12 cellular contexts compared by ENCODE assay signal in genomic region chr6:90098637-90099036, GRCh38.
DNase-seq lines count a peak whose midpoint lies in the region; ATAC-seq, FAIRE-seq and TF ChIP-seq lines count a peak whose summit lies in the region.
"Had no signal": no experiment of that assay in that cellular context is flagged by ENCODE, and none has a peak within 500 bp of the region (broad histone marks: within the 10 kb centered on the region; RNA-seq: fewer than 3 reads in every experiment).

No MANE protein-coding gene starts in this region.

- no peak for TF ChIP-seq CTCF in CD8-positive, alpha-beta T cell (IDR thresholded peaks at IDR 0.05)
- no peak for TF ChIP-seq CTCF in heart right ventricle (IDR thresholded peaks at IDR 0.05)

- CTCF ChIA-PET in CD8-positive, alpha-beta T cell (lab: Charles Lee): interaction anchor here (0.7 to 1.7 kb wide), 8 partner anchors 12 to 381 kb away, joined by 3 to 5 read pairs (median 4); no protein-coding TSS in a partner anchor
- CTCF ChIA-PET in activated CD8-positive, alpha-beta T cell treated with anti-CD3 and anti-CD28 coated beads, Interleukin-2, amount 10 ng/mL, durations not matched to agents 7 days and 5 days (lab: Charles Lee): interaction anchor here (0.7 to 2.8 kb wide), 7 partner anchors 9 to 80 kb away, joined by 3 to 14 read pairs (median 4); no protein-coding TSS in a partner anchor

- H3K27me3 ChIP-seq in CD8-positive, alpha-beta T cell (ENCODE audit: insufficient read depth, low read length): no peaks in the 10 kb centered on the region
- H3K27me3 ChIP-seq in heart right ventricle (no peaks in the 10 kb centered on the region), skeletal muscle satellite cell (ENCODE audit: control insufficient read depth, insufficient read depth, low read length) (no peaks in the 10 kb centered on the region)

- H3K4me1 ChIP-seq in CD8-positive, alpha-beta T cell (ENCODE audit: insufficient read depth, low read length): peaks cover 66% of the 10 kb centered on the region
- peaks cover 2 to 47% (median 27%) of the 10 kb centered on the region in 9 donors for H3K4me1 ChIP-seq in heart right ventricle
- H3K4me1 ChIP-seq in skeletal muscle satellite cell (ENCODE audit: control insufficient read depth, insufficient read depth, low read length): peaks cover 39% of the 10 kb centered on the region

- intact Hi-C loops in CD8-positive, alpha-beta T cell (cut with DNase I, micrococcal nuclease): loop anchor here in 1 of 2 experiments (2.0 to 5.0 kb wide), 2 partner anchors 18 to 79 kb away; no protein-coding TSS in a partner anchor
- intact Hi-C loops in heart right ventricle (cut with DNase I): loop anchor here in 9 of 10 donors (5.0 to 10.0 kb wide), 10 partner anchors 116 to 296 kb away; partner anchors contain the start of gene BACH2 (in 4 of the 9)

- no peaks in the 10 kb centered on the region for H3K9me3 ChIP-seq in CD8-positive, alpha-beta T cell (ENCODE audit: low read length)
- H3K9me3 ChIP-seq in heart right ventricle (peaks cover 0 to 10% (median 0%) of the 10 kb centered on the region in 11 donors), skeletal muscle satellite cell (replicated peaks; ENCODE audit: low read length) (no peaks in the 10 kb centered on the region)

- H3K4me1 Mint-ChIP-seq in CD8-positive, alpha-beta T cell (ENCODE audit: low read depth): peaks cover 80% of the 10 kb centered on the region
- peaks cover 82% of the 10 kb centered on the region for H3K4me1 Mint-ChIP-seq in activated CD8-positive, alpha-beta T cell treated with anti-CD3 and anti-CD28 coated beads, Interleukin-2, amount 10 ng/mL, durations not matched to agents 7 days and 5 days (ENCODE audit: low read depth)

- H3K27ac ChIP-seq in CD8-positive, alpha-beta T cell (ENCODE audit: low read depth, low read length): no peak overlapping the region
- peak overlapping the region in 9 of 10 donors; percentile 0 to 85 (median 72) for H3K27ac ChIP-seq in heart right ventricle

- H3K9me3 Mint-ChIP-seq in CD8-positive, alpha-beta T cell: no peaks in the 10 kb centered on the region
- H3K9me3 Mint-ChIP-seq in activated CD8-positive, alpha-beta T cell treated with anti-CD3 and anti-CD28 coated beads, Interleukin-2, amount 10 ng/mL, durations not matched to agents 7 days and 5 days (ENCODE audit: insufficient read depth): peaks cover 6% of the 10 kb centered on the region

- no peaks in the 10 kb centered on the region for H3K27me3 Mint-ChIP-seq in CD8-positive, alpha-beta T cell (ENCODE audit: low read depth)
- no peaks in the 10 kb centered on the region for H3K27me3 Mint-ChIP-seq in activated CD8-positive, alpha-beta T cell treated with anti-CD3 and anti-CD28 coated beads, Interleukin-2, amount 10 ng/mL, durations not matched to agents 7 days and 5 days (ENCODE audit: low read depth)

- no peak overlapping the region for H3K4me3 Mint-ChIP-seq in CD8-positive, alpha-beta T cell
- H3K4me3 Mint-ChIP-seq in activated CD8-positive, alpha-beta T cell treated with anti-CD3 and anti-CD28 coated beads, Interleukin-2, amount 10 ng/mL, durations not matched to agents 7 days and 5 days: no peak overlapping the region

- H3K4me3 ChIP-seq in CD8-positive, alpha-beta T cell (ENCODE audit: low read depth, low read length): no peak overlapping the region
- H3K4me3 ChIP-seq in heart right ventricle (no peak overlapping the region), skeletal muscle satellite cell (ENCODE audit: low read length) (peak overlapping the region; percentile 2)

- POLR2A ChIA-PET in CD8-positive, alpha-beta T cell (lab: Charles Lee): interaction anchor here (0.6 to 1.4 kb wide), 3 partner anchors 16 to 173 kb away, joined by 3 to 4 read pairs (median 3); no protein-coding TSS in a partner anchor
- POLR2A ChIA-PET in activated CD8-positive, alpha-beta T cell treated with anti-CD3 and anti-CD28 coated beads, Interleukin-2, amount 10 ng/mL, durations not matched to agents 7 days and 5 days (lab: Charles Lee): interaction anchor here (0.6 to 1.7 kb wide), 5 partner anchors 15 to 117 kb away, joined by 3 to 5 read pairs (median 4); no protein-coding TSS in a partner anchor

- H3K4me2 ChIP-seq in skeletal muscle satellite cell (ENCODE audit: low read length): peak overlapping the region; percentile 28

- ATAC-seq in CD8-positive, alpha-beta T cell: no peak
- ATAC-seq in activated CD8-positive, alpha-beta T cell treated with anti-CD3 and anti-CD28 coated beads, Interleukin-2, amount 10 ng/mL, durations not matched to agents 7 days and 5 days: no peak
- ATAC-seq in heart right ventricle: peak in 7 of 8 donors; percentile 48 to 71 (median 60)

- TF ChIP-seq POLR2A in H54 (IDR thresholded peaks at IDR 0.05; ENCODE audit: low read depth, low read length): no peak

- 47 to 51% methylated on average over 6 of the region's 6 CpGs for WGBS in heart right ventricle, 2 donors

- FAIRE-seq in H54 (lab: Jason Lieb, UNC): no peak

- no peak for DNase-seq in CD8-positive, alpha-beta T cell
- no peak for DNase-seq in activated CD8-positive, alpha-beta T cell treated with anti-CD3 and anti-CD28 coated beads, Interleukin-2, amount 10 ng/mL, durations not matched to agents 7 days and 5 days
- DNase-seq in heart right ventricle (peak in 1 of 2 donors; percentile 26), H54 (ENCODE audit: insufficient read length, low spot score) (no peak), foreskin melanocyte (no peak), RKO (ENCODE audit: low spot score) (no peak), HUDEP-2 (lab: John Stamatoyannopoulos, UW; ENCODE audit: unreplicated experiment in 76 of 76) (no peak)
- DNase-seq: NCI-H187; RPMI8226; stimulated activated CD4-positive, alpha-beta T cell treated with anti-CD3 and anti-CD28 coated beads, Interleukin-12 subunit alpha, Interleukin-12 subunit beta, amount 100 ng/mL, for 4 hours; stimulated activated naive CD4-positive, alpha-beta T cell treated with Interleukin-2 at 50 U/mL for 16 hours had no signal

- H3K36me3 ChIP-seq in CD8-positive, alpha-beta T cell (ENCODE audit: insufficient read depth, low read length): no peaks in the 10 kb centered on the region
- H3K36me3 ChIP-seq in heart right ventricle: no peaks in the 10 kb centered on the region
- H3K36me3 ChIP-seq in skeletal muscle satellite cell (ENCODE audit: insufficient read depth, low read length): no peaks in the 10 kb centered on the region

- H3K27ac Mint-ChIP-seq in CD8-positive, alpha-beta T cell: peak overlapping the region; percentile 79
- H3K27ac Mint-ChIP-seq in activated CD8-positive, alpha-beta T cell treated with anti-CD3 and anti-CD28 coated beads, Interleukin-2, amount 10 ng/mL, durations not matched to agents 7 days and 5 days: peak overlapping the region; percentile 77

- H3K9ac ChIP-seq in skeletal muscle satellite cell (ENCODE audit: low read depth, low read length): peak overlapping the region; percentile 79

- H3K36me3 Mint-ChIP-seq in CD8-positive, alpha-beta T cell: peaks cover 9% of the 10 kb centered on the region
- H3K36me3 Mint-ChIP-seq in activated CD8-positive, alpha-beta T cell treated with anti-CD3 and anti-CD28 coated beads, Interleukin-2, amount 10 ng/mL, durations not matched to agents 7 days and 5 days (ENCODE audit: low read depth): peaks cover 42% of the 10 kb centered on the region

Comparison
In these comparisons a context has a peak if more than half of its experiments do, and no peak if none do; other contexts are left out.
1. ATAC-seq: peak in heart right ventricle (7 of 8); none in CD8-positive, alpha-beta T cell (single experiment) and activated CD8-positive, alpha-beta T cell treated with anti-CD3 and anti-CD28 coated beads, Interleukin-2, amount 10 ng/mL, durations not matched to agents 7 days and 5 days (single experiment).